ENCODE assay signal across 8 cellular contexts in the genomic region with DNA sequence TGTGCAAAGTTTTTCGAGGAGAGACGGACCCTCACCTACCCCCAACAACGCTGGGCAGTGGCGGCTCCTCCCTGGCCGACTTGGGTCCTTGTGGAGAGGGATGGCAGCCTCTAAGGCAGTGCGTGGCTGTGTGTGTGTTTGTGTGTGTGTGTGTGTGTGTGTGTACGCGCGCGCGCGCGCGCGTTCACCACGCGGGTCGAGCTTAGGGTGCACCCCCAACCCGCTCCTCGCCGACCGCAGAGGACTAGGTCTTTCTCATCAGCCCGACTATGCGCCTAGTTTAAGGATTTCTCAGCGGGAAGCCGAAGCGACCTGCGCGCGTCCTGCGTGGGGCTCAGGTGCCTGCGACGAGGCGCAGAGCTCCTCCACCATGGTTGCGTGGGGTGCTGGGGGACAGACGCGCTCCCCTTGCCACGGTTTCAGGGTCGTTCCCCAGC. TPM values are rescaled to one million over a fixed set of nuclear protein-coding genes. Genes with fewer than 3 reads are reported as not detected.
DNase-seq lines count a peak whose midpoint lies in the region; ATAC-seq and TF ChIP-seq lines count a peak whose summit lies in the region.

No MANE protein-coding gene starts in this region.

- H3K4me3 Mint-ChIP-seq in CD4-positive, alpha-beta T cell, result peak overlapping the region; percentile 82

- H3K36me3 ChIP-seq in MM.1S (replicated peaks; ENCODE audit: insufficient read depth, low read length) (no peaks in the 10 kb centered on the region), urinary bladder (ENCODE audit: insufficient read depth) (no peaks in the 10 kb centered on the region)

- H3K27me3 ChIP-seq in CD4-positive, alpha-beta T cell (ENCODE audit: control insufficient read depth, insufficient read depth, low read length), result peaks cover 34% of the 10 kb centered on the region
- H3K27me3 ChIP-seq in MM.1S (replicated peaks; ENCODE audit: insufficient read depth, low read length), result peaks cover 17% of the 10 kb centered on the region
- H3K27me3 ChIP-seq in dorsolateral prefrontal cortex, result no peaks in the 10 kb centered on the region

- H3K9me3 Mint-ChIP-seq in CD4-positive, alpha-beta T cell, result no peaks in the 10 kb centered on the region

- H3K36me3 Mint-ChIP-seq in CD4-positive, alpha-beta T cell (ENCODE audit: low read depth), result no peaks in the 10 kb centered on the region

- intact Hi-C loops in CD4-positive, alpha-beta T cell (cut with DNase I, micrococcal nuclease), result no loop called here
- intact Hi-C loops in dorsolateral prefrontal cortex (cut with DNase I), result loop anchor here (1.0 to 10.0 kb wide), 6 partner anchors 53 to 291 kb away; no protein-coding TSS in a partner anchor

- no peak overlapping the region for H3K27ac Mint-ChIP-seq in CD4-positive, alpha-beta T cell

- H3K4me1 ChIP-seq in MM.1S (ENCODE audit: low read length), result peaks cover 4% of the 10 kb centered on the region; the same call in 1 of the 2 replicates
- H3K4me1 ChIP-seq in urinary bladder (ENCODE audit: insufficient read depth), result no peaks in the 10 kb centered on the region

- H3K9ac ChIP-seq in MM.1S (ENCODE audit: low read length), result no peak overlapping the region

- CTCF ChIA-PET in CD4-positive, alpha-beta T cell (lab: Charles Lee), result no interaction called here

- no peaks in the 10 kb centered on the region for H3K9me2 ChIP-seq in MM.1S (replicated peaks; ENCODE audit: insufficient read depth, low read length)

- peak overlapping the region; percentile 78 for H3K4me2 ChIP-seq in MM.1S (ENCODE audit: low read depth, low read length)

- no peak overlapping the region for H3K27ac ChIP-seq in CD4-positive, alpha-beta T cell (ENCODE audit: low read depth, low read length)
- no peak overlapping the region for H3K27ac ChIP-seq in MM.1S (ENCODE audit: low read length)
- H3K27ac ChIP-seq in dorsolateral prefrontal cortex, result peak overlapping the region in 54 of 59 donors; percentile 26 to 92 (median 83)
- H3K27ac ChIP-seq in urinary bladder (ENCODE audit: low read depth), result peak overlapping the region; percentile 79

- H3K4me1 Mint-ChIP-seq in CD4-positive, alpha-beta T cell (ENCODE audit: low read depth), result peaks cover 13% of the 10 kb centered on the region

- DNase-seq in CD4-positive, alpha-beta T cell, result no peak
- DNase-seq in MM.1S (no peak), dorsolateral prefrontal cortex (peak in 3 of 10 donors; percentile 21 to 43 (median 22)), mesenteric fat pad (ENCODE audit: low spot score) (peak; percentile 82), DMS114 treated with DMSO at 0.1 percent for 48 hours (lab: John Stamatoyannopoulos, UW; ENCODE audit: unreplicated experiment) (no peak), LoVo (ENCODE audit: low spot score) (no peak)
- no peak for DNase-seq in effector CD4-positive, alpha-beta T cell

- no peaks in the 10 kb centered on the region for H3K9me3 ChIP-seq in CD4-positive, alpha-beta T cell (ENCODE audit: control insufficient read depth, low read length)
- H3K9me3 ChIP-seq in MM.1S (replicated peaks; ENCODE audit: insufficient read depth, low read length), result no peaks in the 10 kb centered on the region

- no peaks in the 10 kb centered on the region for H4K20me1 ChIP-seq in MM.1S (ENCODE audit: insufficient read depth, low read length)

- under 1% methylated on average over 39 of the region's 39 CpGs for WGBS in urinary bladder

- H2AFZ ChIP-seq in MM.1S (ENCODE audit: low read length), result peak overlapping the region; percentile 68

- POLR2A ChIA-PET in CD4-positive, alpha-beta T cell (lab: Charles Lee), result no interaction called here

- H3K79me2 ChIP-seq in MM.1S (ENCODE audit: low read length), result no peaks in the 10 kb centered on the region

- H3F3A ChIP-seq in MM.1S (ENCODE audit: insufficient read depth, low read length), result no peaks in the 10 kb centered on the region

- TF ChIP-seq CTCF in CD4-positive, alpha-beta T cell (IDR thresholded peaks at IDR 0.05), result no peak
- TF ChIP-seq CTCF in MM.1S (IDR thresholded peaks at IDR 0.05; ENCODE audit: low read length) (no peak), dorsolateral prefrontal cortex (IDR thresholded peaks at IDR 0.05 in 54 of 56, conservative IDR thresholded peaks at IDR 0.05 in 2 of 56; ENCODE audit: low read depth in 1 of 56, partially characterized antibody in 56 of 56) (no peak)

- no peak for ATAC-seq in CD4-positive, alpha-beta T cell (ENCODE audit: poor library complexity)

- peak overlapping the region; percentile 65 for H3K4me3 ChIP-seq in MM.1S (ENCODE audit: low read length)
- H3K4me3 ChIP-seq in dorsolateral prefrontal cortex, result peak overlapping the region; percentile 60 to 95 (median 76)
- peak overlapping the region; percentile 84 for H3K4me3 ChIP-seq in urinary bladder (ENCODE audit: low read depth, low read length)

- peaks cover 95% of the 10 kb centered on the region for H3K27me3 Mint-ChIP-seq in CD4-positive, alpha-beta T cell

RNA-seq across cellular contexts. Expression of gene SOX13, which starts 0.9 kb away (rescaled TPM):
- total RNA-seq in CD4-positive, alpha-beta T cell, result 1 to 10 TPM; 1.8 to 1.9 TPM
- total RNA-seq in dorsolateral prefrontal cortex, result 10 to 100 TPM; 13.7 to 62.1 (median 24.8) TPM
- 33.1 TPM for total RNA-seq in mesenteric fat pad
- total RNA-seq in urinary bladder, result 12.8 TPM
- 41.9 TPM for polyA plus RNA-seq in urinary bladder

Comparison
In these comparisons a context has a peak if more than half of its experiments do, and no peak if none do; other contexts are left out.
1. H3K27ac ChIP-seq: peak in dorsolateral prefrontal cortex (54 of 59) and urinary bladder (single experiment); none in CD4-positive, alpha-beta T cell (single experiment) and MM.1S (single experiment).
2. intact Hi-C loops: an anchor here in dorsolateral prefrontal cortex (1.0 to 10.0 kb wide); none called in CD4-positive, alpha-beta T cell.
3. Peak in every context shown above with its lines, with median percentiles within 50 percentile points of each other: H3K4me3 ChIP-seq.